In the genomic region with DNA sequence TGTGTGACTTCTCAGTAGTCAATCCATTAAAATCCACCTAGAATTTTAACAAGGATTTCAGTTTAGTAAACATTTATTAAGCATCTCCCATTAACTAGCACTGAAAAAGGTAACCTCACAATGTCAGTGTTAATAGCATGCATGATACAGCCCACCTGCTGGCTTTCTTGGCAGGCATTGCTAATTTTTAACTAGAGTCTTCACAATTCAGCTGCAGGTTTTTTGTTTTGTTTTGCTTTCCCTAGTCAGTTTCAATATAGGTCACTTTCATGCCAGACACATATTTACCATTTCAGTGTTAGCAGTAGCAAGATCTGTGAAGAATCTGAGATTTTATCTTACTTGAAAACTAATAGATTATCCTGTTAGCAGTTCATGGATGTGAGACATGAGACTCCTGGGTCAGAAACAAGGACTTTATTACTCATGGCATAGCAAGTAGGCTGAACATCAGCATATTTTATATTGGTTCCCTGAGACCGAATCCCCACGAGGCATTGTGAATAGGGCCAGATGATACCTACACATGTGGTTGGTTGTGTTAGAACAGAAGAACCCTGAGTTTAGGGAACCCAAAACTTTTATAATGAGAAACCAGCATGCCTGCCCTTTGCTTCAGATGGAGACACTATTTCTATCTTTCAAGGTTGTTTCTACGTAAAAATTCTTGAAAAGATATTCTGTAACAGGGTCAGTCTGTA, we compare ENCODE assay signal across 11 cellular contexts.
A peak's percentile ranks its signal among the peaks of the same experiment; 100 is the strongest.
DNase-seq lines count a peak whose midpoint lies in the region; ATAC-seq and FAIRE-seq lines count a peak whose summit lies in the region.
"Had no signal": no experiment of that assay in that cellular context is flagged by ENCODE, and none has a peak within 500 bp of the region (broad histone marks: within the 10 kb centered on the region; RNA-seq: fewer than 3 reads in every experiment).

No MANE protein-coding gene starts in this region.

- H3K79me2 ChIP-seq in GM23248 (ENCODE audit: insufficient read depth), result no peaks in the 10 kb centered on the region

- ATAC-seq in GM19467 (IDR thresholded peaks at IDR 0.05; ENCODE audit: unreplicated experiment) (peak; percentile 87), HG02852 (IDR thresholded peaks at IDR 0.05; ENCODE audit: unreplicated experiment) (peak; percentile 92), HG03469 (IDR thresholded peaks at IDR 0.05; ENCODE audit: unreplicated experiment) (peak; percentile 80)
- ATAC-seq: Panc1 had no signal

- no peak overlapping the region for H3K4me2 ChIP-seq in GM23248 (ENCODE audit: unreplicated experiment)

- H3K9me2 ChIP-seq in GM23248 (ENCODE audit: insufficient read depth), result no peaks in the 10 kb centered on the region

- no peak for DNase-seq in GM18507 (ENCODE audit: extremely low spot score, insufficient read length, low read depth)
- no peak for DNase-seq in C1 segment of cervical spinal cord (lab: John Stamatoyannopoulos, UW)
- DNase-seq in GM23248, result no peak
- no peak for DNase-seq in ureter (ENCODE audit: low spot score)
- no peak for DNase-seq in NCI-H2196 (lab: John Stamatoyannopoulos, UW; ENCODE audit: unreplicated experiment)
- DNase-seq: brain microvascular endothelial cell had no signal

- peak; percentile 91 for FAIRE-seq in GM18507 (lab: Jason Lieb, UNC)

- H3K36me3 ChIP-seq in GM23248 (ENCODE audit: low read depth), result no peaks in the 10 kb centered on the region
- H3K36me3 ChIP-seq: brain microvascular endothelial cell, vagina had no signal

- no peak overlapping the region for H3K27ac ChIP-seq in GM23248
- H3K27ac ChIP-seq: brain microvascular endothelial cell, vagina had no signal

- H3K9ac ChIP-seq in GM23248, result no peak overlapping the region

- no peak overlapping the region for H2AFZ ChIP-seq in GM23248

- H4K20me1 ChIP-seq in GM23248 (ENCODE audit: insufficient read depth), result no peaks in the 10 kb centered on the region

- H3K9me3 ChIP-seq in GM23248 (ENCODE audit: low read depth), result no peaks in the 10 kb centered on the region
- H3K9me3 ChIP-seq: vagina had no signal

- 73 to 77% methylated on average over 3 of the region's 3 CpGs for WGBS in GM23248 (ENCODE audit: low coverage in 1 of 2, low lambda C conversion rate in 2 of 2, missing lambda C conversion rate in 2 of 2), 2 experiments

- H3K27me3 ChIP-seq in GM23248 (replicated peaks; ENCODE audit: insufficient read depth), result no peaks in the 10 kb centered on the region
- H3K27me3 ChIP-seq: brain microvascular endothelial cell, vagina had no signal

- H3K4me3 ChIP-seq in GM23248, result no peak overlapping the region
- H3K4me3 ChIP-seq: vagina had no signal

- H3F3A ChIP-seq in GM23248 (ENCODE audit: insufficient read depth), result peaks cover 9% of the 10 kb centered on the region

- peaks cover 16% of the 10 kb centered on the region for H3K4me1 ChIP-seq in GM23248 (ENCODE audit: insufficient read depth)
- H3K4me1 ChIP-seq: vagina had no signal

- in situ Hi-C loops in GM23248 (cut with MboI), result no loop called here
